Comparison of ENCODE assay signal across 28 cellular contexts in the genomic region with DNA sequence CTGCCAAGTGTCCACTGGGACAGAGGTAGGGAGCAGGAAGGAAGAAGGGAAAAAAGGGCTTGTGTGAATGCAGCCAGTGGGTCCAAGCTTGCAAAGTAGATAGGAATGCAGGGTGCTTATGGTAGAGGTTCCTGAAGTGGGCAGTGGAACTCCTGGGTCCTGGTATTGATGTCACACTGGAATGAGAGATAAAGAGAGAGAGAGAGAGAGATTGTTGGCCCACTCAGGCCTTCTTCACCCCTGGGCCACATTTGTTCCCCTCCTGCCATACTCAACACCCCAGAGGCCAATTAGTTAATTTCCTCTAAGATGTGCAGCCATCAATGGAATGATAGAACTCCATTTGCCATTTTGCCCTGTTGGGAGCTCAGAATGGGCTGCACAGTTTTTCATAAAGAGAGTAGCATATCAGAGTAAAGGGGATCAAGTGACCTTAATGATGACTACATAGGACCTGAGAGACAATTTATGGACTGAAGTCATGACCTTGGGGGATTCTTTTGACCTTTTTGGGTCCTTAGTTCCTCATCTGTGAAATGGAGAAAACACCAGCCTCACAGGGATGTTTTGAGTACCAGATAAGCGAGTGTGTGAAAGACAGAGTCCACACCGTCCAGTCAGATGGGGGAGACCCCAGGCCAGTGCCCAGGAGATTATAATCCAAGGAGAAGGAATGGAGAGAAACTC. TPM values are rescaled to one million over a fixed set of nuclear protein-coding genes. Genes with fewer than 3 reads are reported as not detected.
DNase-seq lines count a peak whose midpoint lies in the region; ATAC-seq and TF ChIP-seq lines count a peak whose summit lies in the region.
"Had no signal": no experiment of that assay in that cellular context is flagged by ENCODE, and none has a peak within 500 bp of the region (broad histone marks: within the 10 kb centered on the region; RNA-seq: fewer than 3 reads in every experiment).

No MANE protein-coding gene starts in this region.

- no peak overlapping the region for H3K9ac ChIP-seq in smooth muscle cell (ENCODE audit: low read depth)
- H3K9ac ChIP-seq: KMS-11, neural progenitor cell, SK-N-SH had no signal

- H3K4me2 ChIP-seq in smooth muscle cell = peak overlapping the region; percentile 47
- H3K4me2 ChIP-seq: KMS-11, neural progenitor cell, SK-N-SH had no signal

- H3K27ac ChIP-seq in RWPE1 (peak overlapping the region; percentile 17; the same call in 1 of the 2 replicates), esophagus muscularis mucosa (replicated peaks in 1 of 4) (peak overlapping the region in 3 of 4 donors; percentile 6 to 91 (median 89)), smooth muscle cell (ENCODE audit: low read depth) (peak overlapping the region; percentile 65)
- H3K27ac ChIP-seq: KMS-11, neural progenitor cell had no signal

- H3F3A ChIP-seq in smooth muscle cell (ENCODE audit: low read depth) = no peaks in the 10 kb centered on the region

- H3K27me3 ChIP-seq in esophagus muscularis mucosa = no peaks in the 10 kb centered on the region
- H3K27me3 ChIP-seq in smooth muscle cell (ENCODE audit: low read depth) = no peaks in the 10 kb centered on the region
- H3K27me3 ChIP-seq: BE2C, neural progenitor cell had no signal

- no peaks in the 10 kb centered on the region for H4K20me1 ChIP-seq in smooth muscle cell (ENCODE audit: low read depth)

- H3K9me3 ChIP-seq in esophagus muscularis mucosa (no peaks in the 10 kb centered on the region), smooth muscle cell (replicated peaks; ENCODE audit: low read depth) (no peaks in the 10 kb centered on the region)
- H3K9me3 ChIP-seq: BE2C, SK-N-SH had no signal

- H3K27ac Mint-ChIP-seq in memory B cell = peak overlapping the region; percentile 95
- H3K27ac Mint-ChIP-seq: activated CD8-positive, alpha-beta T cell treated with anti-CD3 and anti-CD28 coated beads for 36 hours; activated naive CD8-positive, alpha-beta T cell; activated T-helper 2 cell treated with anti-CD3 and anti-CD28 coated beads, Interferon-gamma antibody, Interleukin-2, Interleukin-4, amounts not matched to agents 10 μg/mL and 5 μg/mL and 100 μg/mL, durations not matched to agents 14 hours and 24 hours and 36 hours; neural progenitor cell; progenitor cell of endocrine pancreas had no signal

- H3K36me3 Mint-ChIP-seq in memory B cell = peaks cover 15% of the 10 kb centered on the region
- H3K36me3 Mint-ChIP-seq: neural progenitor cell, type B pancreatic cell had no signal

- peaks cover 3% of the 10 kb centered on the region for H3K9me3 Mint-ChIP-seq in memory B cell
- H3K9me3 Mint-ChIP-seq: neural progenitor cell had no signal

- CTCF ChIA-PET in RWPE1 (lab: Yijun Ruan, JAX) = interaction anchor here (0.7 kb wide), 1 partner anchor 89 kb away, joined by 3 read pairs; no protein-coding TSS in a partner anchor

- H3K36me3 ChIP-seq in esophagus muscularis mucosa = no peaks in the 10 kb centered on the region
- no peaks in the 10 kb centered on the region for H3K36me3 ChIP-seq in smooth muscle cell (ENCODE audit: low read depth)
- H3K36me3 ChIP-seq: BE2C, neural progenitor cell had no signal

- H3K79me2 ChIP-seq in smooth muscle cell (ENCODE audit: low read depth) = no peaks in the 10 kb centered on the region

- H3K4me3 ChIP-seq in esophagus muscularis mucosa (no peak overlapping the region), smooth muscle cell (no peak overlapping the region)
- H3K4me3 ChIP-seq: lung, neural progenitor cell, skin epidermis had no signal

- intact Hi-C loops in esophagus muscularis mucosa (cut with DNase I) = no loop called here

- no peak overlapping the region for H2AFZ ChIP-seq in smooth muscle cell (ENCODE audit: low read depth)
- H2AFZ ChIP-seq: neural progenitor cell had no signal

- TF ChIP-seq CTCF in RWPE1 (conservative IDR thresholded peaks at IDR 0.05; ENCODE audit: low read depth) (no peak), esophagus muscularis mucosa (IDR thresholded peaks at IDR 0.05) (no peak), smooth muscle cell (IDR thresholded peaks at IDR 0.05; ENCODE audit: borderline replicate concordance, insufficient read depth, poor library complexity, severe bottlenecking) (no peak)

- no peak overlapping the region for H3K4me3 Mint-ChIP-seq in memory B cell
- H3K4me3 Mint-ChIP-seq: activated CD8-positive, alpha-beta T cell treated with anti-CD3 and anti-CD28 coated beads for 36 hours; activated naive CD8-positive, alpha-beta T cell; neural progenitor cell; type B pancreatic cell had no signal

- ATAC-seq in memory B cell (ENCODE audit: low read depth) (no peak), HG02938 (IDR thresholded peaks at IDR 0.05; ENCODE audit: unreplicated experiment) (no peak), HG02840 (IDR thresholded peaks at IDR 0.05; ENCODE audit: low FRiP score, unreplicated experiment) (no peak)
- ATAC-seq: activated CD8-positive, alpha-beta T cell treated with anti-CD3 and anti-CD28 coated beads for 36 hours had no signal

- H3K4me1 Mint-ChIP-seq in memory B cell = peaks cover 38% of the 10 kb centered on the region

- no peaks in the 10 kb centered on the region for H3K27me3 Mint-ChIP-seq in memory B cell
- H3K27me3 Mint-ChIP-seq: activated CD8-positive, alpha-beta T cell treated with anti-CD3 and anti-CD28 coated beads for 36 hours; activated naive CD8-positive, alpha-beta T cell; type B pancreatic cell had no signal

- peaks cover 51 to 69% (median 59%) of the 10 kb centered on the region in 4 donors for H3K4me1 ChIP-seq in esophagus muscularis mucosa
- peaks cover 4% of the 10 kb centered on the region for H3K4me1 ChIP-seq in smooth muscle cell (ENCODE audit: low read depth)
- H3K4me1 ChIP-seq: neural progenitor cell had no signal

- 91% methylated on average over 2 of the region's 2 CpGs for WGBS in esophagus muscularis mucosa
- WGBS in smooth muscle cell (ENCODE audit: low lambda C conversion rate) = 83% methylated on average over 2 of the region's 2 CpGs

- DNase-seq in RWPE1 (ENCODE audit: low spot score) = no peak
- no peak for DNase-seq in esophagus muscularis mucosa (ENCODE audit: extremely low spot score)
- no peak for DNase-seq in memory B cell (ENCODE audit: low spot score in 2 of 2)
- no peak for DNase-seq in smooth muscle cell (lab: John Stamatoyannopoulos, UW; ENCODE audit: unreplicated experiment)
- no peak for DNase-seq in stimulated activated CD4-positive, alpha-beta T cell treated with anti-CD3 and anti-CD28 coated beads, Interleukin-4, amount 100 ng/mL, for 4 hours
- DNase-seq in activated gamma-delta T cell (lab: John Stamatoyannopoulos, UW) = no peak
- DNase-seq: activated CD4-positive, alpha-beta T cell treated with anti-CD3 and anti-CD28 coated beads for 1 hour; activated CD8-positive, alpha-beta T cell treated with anti-CD3 and anti-CD28 coated beads for 36 hours; BE2C; HCEC 1CT; kidney glomerular epithelial cell; NCI-H1436; NCI-H2081 treated with DMSO at 0.1 percent for 48 hours; NCI-H345; NCI-H774; SK-N-SH; stimulated activated CD4-positive, alpha-beta T cell treated with anti-CD3 and anti-CD28 coated beads, Interleukin-1b, Interleukin-23, amount 100 ng/mL, for 48 hours; T-helper 2 cell had no signal

- TF ChIP-seq EP300 in esophagus muscularis mucosa (IDR thresholded peaks at IDR 0.05) = no peak

- TF ChIP-seq POLR2A in esophagus muscularis mucosa (IDR thresholded peaks at IDR 0.05; ENCODE audit: low read depth) = no peak

- POLR2A ChIA-PET in RWPE1 (lab: Yijun Ruan, JAX; ENCODE audit: low non-redundant PET) = no interaction called here

RNA-seq across cellular contexts. Expression of a gene that starts 52.9 kb away (rescaled TPM):
- 10 to 100 TPM in 2 of 4 donors, 1 to 10 TPM in 2; 5.1 to 14.0 (median 9.7) TPM for total RNA-seq in esophagus muscularis mucosa
- 1.3 and 3.3 TPM in 2 replicates for total RNA-seq in smooth muscle cell
- polyA plus RNA-seq in smooth muscle cell = 1.1 and 1.7 TPM in 2 replicates

Comparison
In these comparisons a context has a peak if more than half of its experiments do, and no peak if none do; other contexts are left out.
1. H3K27ac ChIP-seq: peak in every context shown above with its lines; median percentile 89 in esophagus muscularis mucosa; 65 in smooth muscle cell; 17 in RWPE1.